In genomic region chr5:108858959-108859358, GRCh38 we compare ENCODE assay signal across 9 cellular contexts.
DNase-seq lines count a peak whose midpoint lies in the region; ATAC-seq and TF ChIP-seq lines count a peak whose summit lies in the region.
"Had no signal": no experiment of that assay in that cellular context is flagged by ENCODE, and none has a peak within 500 bp of the region (broad histone marks: within the 10 kb centered on the region; RNA-seq: fewer than 3 reads in every experiment).

No MANE protein-coding gene starts in this region.

- H3K9me2 ChIP-seq in PC-9 (ENCODE audit: insufficient read depth): no peaks in the 10 kb centered on the region; the same call in 1 of the 2 replicates

- no peak overlapping the region for H3K27ac ChIP-seq in SJCRH30
- H3K27ac ChIP-seq in PC-9: no peak overlapping the region

- intact Hi-C loops in PC-9 (cut with micrococcal nuclease; ENCODE audit: unreplicated experiment): no loop called here

- DNase-seq in AG08395 (ENCODE audit: low spot score) (peak; percentile 7), SIG-M5 (lab: John Stamatoyannopoulos, UW) (peak; percentile 51), SJCRH30 (no peak), PC-9 (no peak), activated gamma-delta T cell treated with Interleukin-2 at 50 U/mL for 16 hours (no peak), DMS114 treated with DMSO at 0.1 percent for 48 hours (lab: John Stamatoyannopoulos, UW; ENCODE audit: unreplicated experiment) (no peak)
- DNase-seq: stimulated activated naive CD8-positive, alpha-beta T cell treated with anti-CD3 and anti-CD28 coated beads, Interleukin-15, Interleukin-2, amounts not matched to agents 100 U/mL and 50 U/mL, for 24 hours had no signal

- H3K27me3 ChIP-seq in SJCRH30: no peaks in the 10 kb centered on the region
- H3K27me3 ChIP-seq in PC-9 (ENCODE audit: insufficient read depth, low read depth): no peaks in the 10 kb centered on the region

- H3K9me3 ChIP-seq in SJCRH30 (replicated peaks) (no peaks in the 10 kb centered on the region; the same call in 1 of the 2 replicates), PC-9 (ENCODE audit: insufficient read depth, low read depth) (no peaks in the 10 kb centered on the region)

- H3K4me3 ChIP-seq in SJCRH30: no peak overlapping the region
- H3K4me3 ChIP-seq in PC-9: no peak overlapping the region

- CTCF ChIA-PET in PC-9 (lab: Charles Lee): no interaction called here

- H3K4me1 ChIP-seq in SJCRH30 (no peaks in the 10 kb centered on the region), PC-9 (replicated peaks; ENCODE audit: insufficient read depth) (no peaks in the 10 kb centered on the region)

- no peaks in the 10 kb centered on the region for H3K36me3 ChIP-seq in SJCRH30
- H3K36me3 ChIP-seq in PC-9 (ENCODE audit: low read depth): no peaks in the 10 kb centered on the region

- no peak for TF ChIP-seq CTCF in PC-9 (conservative IDR thresholded peaks at IDR 0.05)

- ATAC-seq in GM19372 (IDR thresholded peaks at IDR 0.05; ENCODE audit: low read depth, unreplicated experiment) (peak; percentile 99), HG03097 (IDR thresholded peaks at IDR 0.05; ENCODE audit: low FRiP score, unreplicated experiment) (peak; percentile 90)
- ATAC-seq: stimulated activated naive CD8-positive, alpha-beta T cell treated with anti-CD3 and anti-CD28 coated beads, Interleukin-15, Interleukin-2, amounts not matched to agents 100 U/mL and 50 U/mL, for 24 hours had no signal

- no peaks in the 10 kb centered on the region for H3F3A ChIP-seq in PC-9 (ENCODE audit: insufficient read depth, low read depth)

- BruUV-seq in PC-9 (replicated peaks; lab: Mats Ljungman, UMichigan): no TSS peak

- H3K4me2 ChIP-seq in PC-9: no peak overlapping the region

- POLR2A ChIA-PET in PC-9 (lab: Charles Lee; ENCODE audit: unreplicated experiment): no interaction called here

- H3K79me2 ChIP-seq in PC-9 (ENCODE audit: low read depth): no peaks in the 10 kb centered on the region

- no peaks in the 10 kb centered on the region for H4K20me1 ChIP-seq in PC-9 (ENCODE audit: insufficient read depth)

- no peak overlapping the region for H2AFZ ChIP-seq in PC-9

Comparison
In these comparisons a context has a peak if more than half of its experiments do, and no peak if none do; other contexts are left out.
1. DNase-seq: peak in AG08395 (single experiment) and SIG-M5 (single experiment); none in SJCRH30 (0 of 2), PC-9 (0 of 2), activated gamma-delta T cell treated with Interleukin-2 at 50 U/mL for 16 hours (single experiment) and DMS114 treated with DMSO at 0.1 percent for 48 hours (single experiment).